ENCODE assay signal across 8 cellular contexts in genomic region chr1:16979475-16980327, GRCh38. TPM values are rescaled to one million over a fixed set of nuclear protein-coding genes. Genes with fewer than 3 reads are reported as not detected.
DNase-seq lines count a peak whose midpoint lies in the region; TF ChIP-seq lines count a peak whose summit lies in the region.
"Had no signal": no experiment of that assay in that cellular context is flagged by ENCODE, and none has a peak within 500 bp of the region (broad histone marks: within the 10 kb centered on the region; RNA-seq: fewer than 3 reads in every experiment).

No MANE protein-coding gene starts in this region.

- intact Hi-C loops in stomach (cut with DNase I; ENCODE audit: low total_unique reads) = no loop called here

- H3K9ac ChIP-seq in iPS-18a (ENCODE audit: low read length) = peak overlapping the region; percentile 76

- H3K27me3 ChIP-seq in iPS-18a (ENCODE audit: control insufficient read depth, insufficient read depth, low read length) (peaks cover 5% of the 10 kb centered on the region), stomach (peaks cover 0 to 28% (median 14%) of the 10 kb centered on the region in 3 donors)

- no peak for TF ChIP-seq EP300 in stomach (IDR thresholded peaks at IDR 0.05)

- H3K9me3 ChIP-seq in HEK293 (ENCODE audit: control insufficient read depth, insufficient read depth, low read depth, low read length) = no peaks in the 10 kb centered on the region
- no peaks in the 10 kb centered on the region for H3K9me3 ChIP-seq in iPS-18a (ENCODE audit: control insufficient read depth, low read depth, low read length)
- H3K9me3 ChIP-seq in stomach = no peaks in the 10 kb centered on the region

- H3K4me3 ChIP-seq in HEK293 (ENCODE audit: low read depth, low read length) (peak overlapping the region; percentile 67), iPS-18a (ENCODE audit: low read length) (peak overlapping the region; percentile 85), stomach (peak overlapping the region; percentile 46 to 60 (median 48))

- TF ChIP-seq POLR2A in stomach (IDR thresholded peaks at IDR 0.05) = no peak

- in situ Hi-C loops in ACHN (cut with HindIII; ENCODE audit: low pct_ligation_motif_present, low pct_unique_long_range_greater_than_20kb, low sequenced_read_pairs) = no loop called here

- CTCF ChIA-PET in HEK293 (lab: Yijun Ruan, JAX) = interaction anchor here (0.7 to 1.8 kb wide), 3 partner anchors 16 to 66 kb away, joined by 3 to 4 read pairs (median 3); no protein-coding TSS in a partner anchor

- DNase-seq in astrocyte of the hippocampus (ENCODE audit: low read depth, low spot score) (peak; percentile 36), stomach (no peak), foreskin melanocyte (no peak), cerebellar nuclear complex (lab: John Stamatoyannopoulos, UW) (no peak), ACHN (no peak)
- DNase-seq: activated CD4-positive, alpha-beta T cell treated with anti-CD3 and anti-CD28 coated beads, Interleukin-2, amount 50 U/mL, for 48 hours had no signal

- TF ChIP-seq CTCF in HEK293 (tag by site-specific recombination; IDR thresholded peaks at IDR 0.05) (no peak), stomach (IDR thresholded peaks at IDR 0.05) (no peak)

- H3K4me1 ChIP-seq in HEK293 (ENCODE audit: control insufficient read depth, insufficient read depth, low read length) = no peaks in the 10 kb centered on the region
- H3K4me1 ChIP-seq in iPS-18a (ENCODE audit: control insufficient read depth, low read depth, low read length) = peaks cover 5% of the 10 kb centered on the region
- H3K4me1 ChIP-seq in stomach = peaks cover 12 to 37% (median 21%) of the 10 kb centered on the region in 4 donors

- POLR2A ChIA-PET in HEK293 (lab: Yijun Ruan, JAX) = interaction anchor here (1.0 to 5.3 kb wide), 3 partner anchors 13 to 23 kb away, joined by 3 to 23 read pairs (median 4); no protein-coding TSS in a partner anchor

- WGBS in stomach, 5 donors = 21 to 27% (median 25%) methylated on average over 33 to 44 of the region's 44 CpGs

- H3K36me3 ChIP-seq in HEK293 (ENCODE audit: control insufficient read depth in 2 of 2, insufficient read depth in 1 of 2, low read length in 2 of 2) = peaks cover 0 to 1% of the 10 kb centered on the region in 2 experiments; a peak in 1 of 3 replicates
- no peaks in the 10 kb centered on the region for H3K36me3 ChIP-seq in iPS-18a (ENCODE audit: control insufficient read depth, low read depth, low read length)
- peaks cover 0 to under 1% (median 0%) of the 10 kb centered on the region in 4 donors for H3K36me3 ChIP-seq in stomach

- H3K27ac ChIP-seq in HEK293 (ENCODE audit: extremely low read depth, low read depth, low read length) (peak overlapping the region; percentile 31; the same call in 1 of the 2 replicates), iPS-18a (ENCODE audit: low read length) (no peak overlapping the region), stomach (peak overlapping the region in 4 of 5 donors; percentile 41 to 83 (median 70))

TF ChIP-seq in HEK293, 187 proteins besides CTCF, POLR2A, EP300 and RAD21:
- TF ChIP-seq ZFHX2 (tag by site-specific recombination; conservative IDR thresholded peaks at IDR 0.05) (0 out of 2 replicates have a peak, but pooled peaks have one; percentile 7), INSM2 (tag by site-specific recombination; IDR thresholded peaks at IDR 0.05) (no peak)
TF ChIP-seq in HEK293: peak in this region for 1.

RNA-seq across cellular contexts. Expression of gene MFAP2, which starts 0.7 kb away (rescaled TPM):
- 10 to 100 TPM in 1 of 5 donors, 1 to 10 TPM in 3, not detected in 1; 5.5 to 31.5 (median 9.3) TPM for total RNA-seq in stomach
- 10 to 100 TPM in 1 of 3 donors, 1 to 10 TPM in 2; 2.7 to 10.8 (median 4.2) TPM for polyA plus RNA-seq in stomach

RNA-seq across cellular contexts. Expression of gene ATP13A2, which starts 32.0 kb away (rescaled TPM):
- 100 to 1,000 TPM in 2 of 5 donors, 10 to 100 TPM in 3; 11.1 to 249 (median 42.6) TPM for total RNA-seq in stomach
- 10 to 100 TPM; 14.2 to 22.5 (median 19.9) TPM for polyA plus RNA-seq in stomach

RNA-seq across cellular contexts. Expression of gene CROCC, which starts 58.0 kb away (rescaled TPM):
- 100 to 1,000 TPM in 1 of 5 donors, 10 to 100 TPM in 4; 14.0 to 942 (median 49.1) TPM for total RNA-seq in stomach
- polyA plus RNA-seq in stomach = 10 to 100 TPM; 17.0 to 27.1 (median 26.2) TPM
